Comparison of ENCODE assay signal across 8 cellular contexts in genomic region chr17:49748791-49749190, GRCh38. TPM values are rescaled to one million over a fixed set of nuclear protein-coding genes. Genes with fewer than 3 reads are reported as not detected.
A peak's percentile ranks its signal among the peaks of the same experiment; 100 is the strongest.
DNase-seq lines count a peak whose midpoint lies in the region; ATAC-seq, FAIRE-seq and TF ChIP-seq lines count a peak whose summit lies in the region.

No MANE protein-coding gene starts in this region.

- ATAC-seq in GM19397 (IDR thresholded peaks at IDR 0.05; ENCODE audit: unreplicated experiment), result peak; percentile 70
- peak; percentile 77 for ATAC-seq in HG03439 (IDR thresholded peaks at IDR 0.05; ENCODE audit: unreplicated experiment)
- ATAC-seq in activated CD8-positive, alpha-beta memory T cell treated with anti-CD3 and anti-CD28 coated beads, Interleukin-2, amount 10 ng/mL, durations not matched to agents 7 days and 5 days, result peak; percentile 76
- no peak for ATAC-seq in pancreas

- peaks cover 74% of the 10 kb centered on the region for H3K4me1 Mint-ChIP-seq in activated CD8-positive, alpha-beta memory T cell treated with anti-CD3 and anti-CD28 coated beads, Interleukin-2, amount 10 ng/mL, durations not matched to agents 7 days and 5 days

- no peaks in the 10 kb centered on the region for H3K36me3 ChIP-seq in small intestine (ENCODE audit: control insufficient read depth in 2 of 2, insufficient read depth in 2 of 2, low read length in 2 of 2)
- H3K36me3 ChIP-seq in pancreas, result no peaks in the 10 kb centered on the region

- TF ChIP-seq CTCF in pancreas (IDR thresholded peaks at IDR 0.05), result no peak

- no peaks in the 10 kb centered on the region for H3K27me3 ChIP-seq in small intestine (ENCODE audit: control insufficient read depth in 2 of 2, insufficient read depth in 2 of 2, low read length in 2 of 2)
- no peaks in the 10 kb centered on the region for H3K27me3 ChIP-seq in pancreas

- CTCF ChIA-PET in activated CD8-positive, alpha-beta memory T cell treated with anti-CD3 and anti-CD28 coated beads, Interleukin-2, amount 10 ng/mL, durations not matched to agents 7 days and 5 days (lab: Charles Lee), result interaction anchor here (0.6 to 5.1 kb wide), 9 partner anchors 9 to 181 kb away, joined by 3 to 42 read pairs (median 14); partner anchors contain the start of genes FAM117A and SLC35B1

- no peak overlapping the region for H3K4me3 ChIP-seq in small intestine (ENCODE audit: low read depth in 1 of 2, low read length in 2 of 2)
- no peak overlapping the region for H3K4me3 ChIP-seq in pancreas

- 68 to 88% (median 82%) methylated on average over 7 of the region's 7 CpGs for WGBS in small intestine, 3 donors
- 91 to 94% methylated on average over 7 of the region's 7 CpGs for WGBS in pancreas, 2 donors

- H3K9me3 Mint-ChIP-seq in activated CD8-positive, alpha-beta memory T cell treated with anti-CD3 and anti-CD28 coated beads, Interleukin-2, amount 10 ng/mL, durations not matched to agents 7 days and 5 days (ENCODE audit: low read depth), result no peaks in the 10 kb centered on the region

- H3K27ac Mint-ChIP-seq in activated CD8-positive, alpha-beta memory T cell treated with anti-CD3 and anti-CD28 coated beads, Interleukin-2, amount 10 ng/mL, durations not matched to agents 7 days and 5 days, result peak overlapping the region; percentile 94

- FAIRE-seq in small intestine (lab: Jason Lieb, UNC) (no peak), pancreas (lab: Jason Lieb, UNC) (no peak)

- H3K36me3 Mint-ChIP-seq in activated CD8-positive, alpha-beta memory T cell treated with anti-CD3 and anti-CD28 coated beads, Interleukin-2, amount 10 ng/mL, durations not matched to agents 7 days and 5 days, result peaks cover 28% of the 10 kb centered on the region

- intact Hi-C loops in pancreas (cut with DNase I), result no loop called here

- peak overlapping the region; percentile 69 for H3K4me3 Mint-ChIP-seq in activated CD8-positive, alpha-beta memory T cell treated with anti-CD3 and anti-CD28 coated beads, Interleukin-2, amount 10 ng/mL, durations not matched to agents 7 days and 5 days

- H3K4me1 ChIP-seq in small intestine (ENCODE audit: control insufficient read depth in 2 of 2, insufficient read depth in 1 of 2, low read depth in 1 of 2, low read length in 1 of 2) (peaks cover 1 to 13% of the 10 kb centered on the region in 2 donors), pancreas (peaks cover 0 to 3% (median 3%) of the 10 kb centered on the region in 3 donors)

- H3K9me3 ChIP-seq in small intestine (ENCODE audit: control insufficient read depth, low read depth), result no peaks in the 10 kb centered on the region
- no peaks in the 10 kb centered on the region for H3K9me3 ChIP-seq in pancreas

- no peaks in the 10 kb centered on the region for H3K27me3 Mint-ChIP-seq in activated CD8-positive, alpha-beta memory T cell treated with anti-CD3 and anti-CD28 coated beads, Interleukin-2, amount 10 ng/mL, durations not matched to agents 7 days and 5 days

- peak; percentile 85 for DNase-seq in activated CD8-positive, alpha-beta memory T cell treated with anti-CD3 and anti-CD28 coated beads, Interleukin-2, amount 10 ng/mL, durations not matched to agents 7 days and 5 days
- peak; percentile 51 for DNase-seq in small intestine
- no peak for DNase-seq in NCI-H2081 treated with DMSO at 0.1 percent for 48 hours (lab: John Stamatoyannopoulos, UW)
- no peak for DNase-seq in NCI-H69 (lab: John Stamatoyannopoulos, UW)
- DNase-seq in SW480 (ENCODE audit: low spot score), result no peak
- no peak for DNase-seq in pancreas

- H3K27ac ChIP-seq in small intestine (ENCODE audit: low read depth in 1 of 2, low read length in 1 of 2) (peak overlapping the region; percentile 14 to 74), pancreas (no peak overlapping the region)

RNA-seq across cellular contexts. Expression of gene FAM117A, which starts 15.1 kb away (rescaled TPM):
- total RNA-seq in activated CD8-positive, alpha-beta memory T cell treated with anti-CD3 and anti-CD28 coated beads, Interleukin-2, amount 10 ng/mL, durations not matched to agents 7 days and 5 days, result 10 to 100 TPM; 31.6 to 44.9 TPM
- polyA plus RNA-seq in small intestine (1 to 10 TPM; 2.9 to 8.0 (median 6.5) TPM), pancreas (10 to 100 TPM in 1 of 2 donors, 1 to 10 TPM in 1; 5.3 to 12.3 TPM)
- total RNA-seq in pancreas, result 10 to 100 TPM in 2 of 6 donors, 1 to 10 TPM in 4; 5.5 to 14.8 (median 8.5) TPM

RNA-seq across cellular contexts. Expression of gene KAT7, which starts 39.7 kb away (rescaled TPM):
- 10 to 100 TPM; 76.9 to 80.6 TPM for total RNA-seq in activated CD8-positive, alpha-beta memory T cell treated with anti-CD3 and anti-CD28 coated beads, Interleukin-2, amount 10 ng/mL, durations not matched to agents 7 days and 5 days
- polyA plus RNA-seq in small intestine (10 to 100 TPM in 1 of 3 donors, 1 to 10 TPM in 2; 5.7 to 12.5 (median 6.0) TPM), pancreas (10 to 100 TPM in 1 of 2 donors, 1 to 10 TPM in 1; 3.5 to 10.4 TPM)
- total RNA-seq in pancreas, result 10 to 100 TPM; 18.9 to 31.5 (median 19.8) TPM

RNA-seq across cellular contexts. Expression of gene SLC35B1, which starts 41.0 kb away (rescaled TPM):
- 10 to 100 TPM; 47.3 to 78.1 TPM for total RNA-seq in activated CD8-positive, alpha-beta memory T cell treated with anti-CD3 and anti-CD28 coated beads, Interleukin-2, amount 10 ng/mL, durations not matched to agents 7 days and 5 days
- 100 to 1,000 TPM in 1 of 3 donors, 10 to 100 TPM in 2; 83.0 to 108 (median 85.1) TPM for polyA plus RNA-seq in small intestine
- 10 to 100 TPM; 16.5 to 32.4 (median 28.4) TPM for total RNA-seq in pancreas
- polyA plus RNA-seq in pancreas, result 10 to 100 TPM; 36.7 to 62.5 TPM

Comparison
In these comparisons a context has a peak if more than half of its experiments do, and no peak if none do; other contexts are left out.
1. ATAC-seq: peak in GM19397 (single experiment), HG03439 (single experiment) and activated CD8-positive, alpha-beta memory T cell treated with anti-CD3 and anti-CD28 coated beads, Interleukin-2, amount 10 ng/mL, durations not matched to agents 7 days and 5 days (single experiment); none in pancreas (0 of 4).
2. DNase-seq: peak in activated CD8-positive, alpha-beta memory T cell treated with anti-CD3 and anti-CD28 coated beads, Interleukin-2, amount 10 ng/mL, durations not matched to agents 7 days and 5 days (single experiment) and small intestine (single experiment); none in NCI-H2081 treated with DMSO at 0.1 percent for 48 hours (single experiment), NCI-H69 (single experiment), SW480 (single experiment) and pancreas (0 of 6).
3. H3K27ac ChIP-seq: peak in small intestine (2 of 2); none in pancreas (0 of 4).